In the genomic region with DNA sequence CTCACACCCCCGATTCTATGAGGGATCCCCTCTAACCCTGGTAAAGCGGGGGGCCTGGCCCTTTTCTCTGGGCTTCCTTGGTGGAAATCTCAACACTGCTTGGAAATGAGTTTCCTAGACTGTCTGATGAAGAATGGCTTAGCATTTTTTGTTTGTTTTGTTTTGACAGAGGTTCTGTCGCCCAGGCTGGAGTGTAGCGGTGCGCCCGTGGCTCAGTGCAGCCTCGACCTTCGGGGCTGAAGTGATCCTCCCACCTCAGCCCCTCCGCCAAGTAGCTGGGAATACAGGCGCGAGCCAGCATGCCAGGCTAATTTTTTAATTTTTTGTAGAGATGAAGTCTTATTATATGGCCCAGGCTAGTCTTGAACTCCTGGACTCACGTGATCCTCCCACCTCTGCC, we compare ENCODE assay signal across 9 cellular contexts. TPM values are rescaled to one million over a fixed set of nuclear protein-coding genes. Genes with fewer than 3 reads are reported as not detected.
DNase-seq lines count a peak whose midpoint lies in the region; ATAC-seq lines count a peak whose summit lies in the region.
"Had no signal": no experiment of that assay in that cellular context is flagged by ENCODE, and none has a peak within 500 bp of the region (broad histone marks: within the 10 kb centered on the region; RNA-seq: fewer than 3 reads in every experiment).

No MANE protein-coding gene starts in this region.

- no peaks in the 10 kb centered on the region for H3K27me3 Mint-ChIP-seq in activated CD4-positive, alpha-beta memory T cell treated with anti-CD3 and anti-CD28 coated beads for 36 hours

- DNase-seq in H7 (no peak), right cardiac atrium (no peak), H4 (ENCODE audit: low spot score) (no peak), HuH-7.5 (ENCODE audit: low spot score) (no peak)
- DNase-seq in activated CD4-positive, alpha-beta memory T cell treated with anti-CD3 and anti-CD28 coated beads for 36 hours, result no peak
- DNase-seq: dermis blood vessel endothelial cell had no signal

- H3K27ac ChIP-seq in right cardiac atrium (ENCODE audit: low read length) (no peak overlapping the region), skeletal muscle tissue (ENCODE audit: low read depth, low read length) (no peak overlapping the region)

- H3K4me3 Mint-ChIP-seq in activated CD4-positive, alpha-beta memory T cell treated with anti-CD3 and anti-CD28 coated beads for 36 hours, result peak overlapping the region; percentile 87

- peak overlapping the region in 1 of 3 donors; percentile 55 for H3K9ac ChIP-seq in skeletal muscle tissue (ENCODE audit: low read depth in 1 of 3, low read length in 3 of 3)

- no peaks in the 10 kb centered on the region for H3K36me3 Mint-ChIP-seq in activated CD4-positive, alpha-beta memory T cell treated with anti-CD3 and anti-CD28 coated beads for 36 hours

- H3K4me3 ChIP-seq in H7 (ENCODE audit: insufficient read depth, low read depth, low read length) (peak overlapping the region; percentile 75), right cardiac atrium (ENCODE audit: low read length) (peak overlapping the region; percentile 81), skeletal muscle tissue (ENCODE audit: low read length in 3 of 3) (peak overlapping the region in 2 of 3 donors; percentile 59 to 73)

- CTCF ChIA-PET in activated CD4-positive, alpha-beta memory T cell treated with anti-CD3 and anti-CD28 coated beads for 36 hours (lab: Charles Lee), result no interaction called here

- H3K36me3 ChIP-seq in H7 (replicated peaks; ENCODE audit: control insufficient read depth, insufficient read depth, low read length), result no peaks in the 10 kb centered on the region
- no peaks in the 10 kb centered on the region for H3K36me3 ChIP-seq in skeletal muscle tissue (ENCODE audit: control insufficient read depth in 3 of 3, insufficient read depth in 3 of 3, low read length in 3 of 3)

- peaks cover 64% of the 10 kb centered on the region for H3K4me1 Mint-ChIP-seq in activated CD4-positive, alpha-beta memory T cell treated with anti-CD3 and anti-CD28 coated beads for 36 hours (ENCODE audit: low read depth)

- no peaks in the 10 kb centered on the region for H3K9me3 ChIP-seq in right cardiac atrium (ENCODE audit: control insufficient read depth, low read length)
- no peaks in the 10 kb centered on the region for H3K9me3 ChIP-seq in skeletal muscle tissue (ENCODE audit: control insufficient read depth in 3 of 3, low read length in 3 of 3)

- intact Hi-C loops in activated CD4-positive, alpha-beta memory T cell treated with anti-CD3 and anti-CD28 coated beads for 36 hours (cut with micrococcal nuclease), result loop anchor here (10.0 kb wide), 1 partner anchor 322 kb away; the partner anchor contains the start of gene PPP4R3A
- intact Hi-C loops in right cardiac atrium (cut with DNase I), result no loop called here

- H3K27ac Mint-ChIP-seq in activated CD4-positive, alpha-beta memory T cell treated with anti-CD3 and anti-CD28 coated beads for 36 hours, result peak overlapping the region; percentile 79

- H3K4me1 ChIP-seq in right cardiac atrium (ENCODE audit: control insufficient read depth, insufficient read depth, low read length), result no peaks in the 10 kb centered on the region
- peaks cover 0 to 2% (median 0%) of the 10 kb centered on the region in 3 donors for H3K4me1 ChIP-seq in skeletal muscle tissue (ENCODE audit: control insufficient read depth in 3 of 3, insufficient read depth in 3 of 3, low read length in 3 of 3)

- H3K27me3 ChIP-seq in H7 (ENCODE audit: control insufficient read depth, insufficient read depth, low read length), result peaks cover 27% of the 10 kb centered on the region
- H3K27me3 ChIP-seq in right cardiac atrium (ENCODE audit: control insufficient read depth, insufficient read depth), result no peaks in the 10 kb centered on the region
- H3K27me3 ChIP-seq in skeletal muscle tissue (ENCODE audit: control insufficient read depth in 3 of 3, insufficient read depth in 3 of 3, low read length in 3 of 3), result peaks cover 7 to 18% (median 15%) of the 10 kb centered on the region in 3 donors

- no peaks in the 10 kb centered on the region for H3K9me3 Mint-ChIP-seq in activated CD4-positive, alpha-beta memory T cell treated with anti-CD3 and anti-CD28 coated beads for 36 hours

- POLR2A ChIA-PET in activated CD4-positive, alpha-beta memory T cell treated with anti-CD3 and anti-CD28 coated beads for 36 hours (lab: Charles Lee), result no interaction called here

- WGBS in right cardiac atrium, result 69% methylated on average over 12 of the region's 12 CpGs

- peak in 1 of 2 donors; percentile 12 for ATAC-seq in right cardiac atrium
- ATAC-seq in GM21529 (IDR thresholded peaks at IDR 0.05; ENCODE audit: unreplicated experiment), result no peak
- ATAC-seq in GM19351 (IDR thresholded peaks at IDR 0.05; ENCODE audit: unreplicated experiment), result no peak

RNA-seq across cellular contexts. Expression of gene TC2N, which starts 30.3 kb away (rescaled TPM):
- total RNA-seq in H7 (2014; rRNA removed; shearing (Covaris generic)), result 6.7 and 11.5 TPM in 2 replicates
- total RNA-seq in activated CD4-positive, alpha-beta memory T cell treated with anti-CD3 and anti-CD28 coated beads for 36 hours, result 10 to 100 TPM; 44.9 to 46.6 TPM
- total RNA-seq in right cardiac atrium (10 to 100 TPM in 3 of 4 donors, 1 to 10 TPM in 1; 8.6 to 17.4 (median 15.0) TPM), skeletal muscle tissue (5.7 TPM)
- 7.1 TPM for polyA plus RNA-seq in right cardiac atrium
- 2.4 and 3.1 TPM in 2 replicates for total RNA-seq in H4 (2014; rRNA removed; shearing (Covaris generic))
